32 cellular contexts compared by ENCODE assay signal in the genomic region with DNA sequence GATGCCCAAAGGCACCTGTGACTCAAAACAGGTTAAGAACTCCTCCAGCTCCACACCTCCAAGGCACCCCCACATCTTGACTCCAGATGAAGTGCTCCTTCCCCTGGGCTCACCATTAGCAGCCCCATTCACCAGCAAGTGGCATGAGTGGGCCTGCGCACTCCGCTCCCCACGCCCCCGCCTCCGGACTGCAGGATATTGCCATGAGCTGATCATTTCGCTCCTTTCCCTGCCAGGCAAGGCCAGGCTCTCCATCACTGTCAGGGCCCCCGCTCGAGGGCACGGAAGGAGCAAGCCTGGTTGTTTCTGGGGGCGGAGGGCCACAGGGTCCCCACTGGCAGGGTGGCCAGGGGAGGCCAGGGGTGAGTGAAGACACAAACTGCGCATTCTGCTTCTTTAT.
"Had no signal": no experiment of that assay in that cellular context is flagged by ENCODE, and none has a peak within 500 bp of the region (broad histone marks: within the 10 kb centered on the region; RNA-seq: fewer than 3 reads in every experiment).

No MANE protein-coding gene starts in this region.

- FAIRE-seq: frontal cortex had no signal

- H3K4me3 Mint-ChIP-seq: activated B cell treated with CpG ODN at 0.5 μM for 24 hours; activated CD8-positive, alpha-beta T cell treated with anti-CD3 and anti-CD28 coated beads for 36 hours; activated naive CD8-positive, alpha-beta T cell; activated T-cell treated with anti-CD3 and anti-CD28 coated beads, Interleukin-2, amount 50 U/mL, for 4 hours; activated T-helper 17 cell treated with anti-CD3 and anti-CD28 coated beads, Interleukin-2, amount 50 U/mL, for 72 hours; brain; T-helper 17 cell; T-helper 2 cell treated with Interferon-gamma antibody and Interleukin-4, amounts not matched to agents 5 μg/mL and 100 μg/mL, for 36 hours had no signal

- H3K27me3 Mint-ChIP-seq: activated B cell treated with CpG ODN at 0.5 μM for 24 hours; activated CD8-positive, alpha-beta T cell treated with anti-CD3 and anti-CD28 coated beads for 36 hours; activated naive CD8-positive, alpha-beta T cell; activated T-helper 17 cell treated with anti-CD3 and anti-CD28 coated beads, Interleukin-2, amount 50 U/mL, for 72 hours had no signal

- H3K27ac Mint-ChIP-seq: activated B cell treated with CpG ODN at 0.5 μM for 24 hours; activated CD8-positive, alpha-beta T cell treated with anti-CD3 and anti-CD28 coated beads for 36 hours; activated naive CD8-positive, alpha-beta T cell; activated T-helper 17 cell treated with anti-CD3 and anti-CD28 coated beads, Interleukin-2, amount 50 U/mL, for 72 hours; brain; T-helper 17 cell; T-helper 2 cell treated with Interferon-gamma antibody and Interleukin-4, amounts not matched to agents 5 μg/mL and 100 μg/mL, for 36 hours had no signal

- H3K4me3 ChIP-seq: breast epithelium, cardiac muscle cell, colonic mucosa, heart left ventricle had no signal

- H3K4me1 Mint-ChIP-seq: activated B cell treated with CpG ODN at 0.5 μM for 24 hours; activated T-helper 17 cell treated with anti-CD3 and anti-CD28 coated beads, Interleukin-2, amount 50 U/mL, for 72 hours; T-helper 17 cell had no signal

- H3K36me3 Mint-ChIP-seq: activated naive CD8-positive, alpha-beta T cell had no signal

- H3K9me3 ChIP-seq: breast epithelium, colonic mucosa, heart left ventricle had no signal

- H3K36me3 ChIP-seq: breast epithelium, cardiac muscle cell, colonic mucosa, heart left ventricle, WERI-Rb-1 had no signal

- ATAC-seq: activated CD4-positive, CD25-positive, alpha-beta regulatory T cell treated with anti-CD3 and anti-CD28 coated beads, Interleukin-2, amount 50 U/mL, for 24 hours; activated CD8-positive, alpha-beta T cell treated with anti-CD3 and anti-CD28 coated beads for 36 hours; activated T-cell treated with anti-CD3 and anti-CD28 coated beads, Interleukin-2, amount 50 U/mL, for 4 hours; activated T-helper 17 cell treated with anti-CD3 and anti-CD28 coated beads, Interleukin-2, amount 50 U/mL, for 72 hours; esophagus mucosa; heart left ventricle; T-helper 17 cell had no signal

- DNase-seq: activated B cell treated with CpG ODN at 0.5 μM for 24 hours; activated CD4-positive, alpha-beta T cell treated with anti-CD3 and anti-CD28 coated beads for 48 hours; activated CD4-positive, alpha-beta T cell treated with anti-CD3 and anti-CD28 coated beads, Interleukin-2, amount 50 U/mL, for 1 hour; activated CD4-positive, alpha-beta T cell treated with anti-CD3 and anti-CD28 coated beads, Interleukin-2, amount 50 U/mL, for 48 hours; activated CD8-positive, alpha-beta memory T cell treated with anti-CD3 and anti-CD28 coated beads for 24 hours; activated CD8-positive, alpha-beta T cell treated with anti-CD3 and anti-CD28 coated beads for 36 hours; activated effector memory CD4-positive, alpha-beta T cell treated with Interleukin-2 at 50 U/mL for 16 hours; activated gamma-delta T cell treated with Interleukin-2 at 50 U/mL for 16 hours; activated naive CD4-positive, alpha-beta T cell treated with anti-CD3 and anti-CD28 coated beads, Interleukin-2, amount 50 U/mL, for 16 hours; activated naive CD4-positive, alpha-beta T cell treated with Interleukin-2 at 50 U/mL for 16 hours; activated T-cell treated with anti-CD3 and anti-CD28 coated beads, Interleukin-2, amount 50 U/mL, for 4 hours; amniotic stem cell; anterior cingulate cortex; central memory CD4-positive, alpha-beta T cell; cerebellar nuclear complex; colonic mucosa; effector CD8-positive, alpha-beta T cell; foreskin fibroblast; heart left ventricle; T-helper 1 cell; T-helper 17 cell; T1000; WERI-Rb-1 had no signal

- H3K4me1 ChIP-seq: breast epithelium, colonic mucosa had no signal

- H3K27me3 ChIP-seq: breast epithelium, cardiac muscle cell, colonic mucosa, heart left ventricle had no signal

- H3K27ac ChIP-seq: breast epithelium, cardiac muscle cell, colonic mucosa, heart left ventricle, WERI-Rb-1 had no signal

- H3K9me3 Mint-ChIP-seq: activated CD8-positive, alpha-beta T cell treated with anti-CD3 and anti-CD28 coated beads for 36 hours; activated T-cell treated with anti-CD3 and anti-CD28 coated beads, Interleukin-2, amount 50 U/mL, for 4 hours; activated T-helper 17 cell treated with anti-CD3 and anti-CD28 coated beads, Interleukin-2, amount 50 U/mL, for 72 hours; T-helper 2 cell treated with Interferon-gamma antibody and Interleukin-4, amounts not matched to agents 5 μg/mL and 100 μg/mL, for 36 hours had no signal
